ENCODE assay signal across 23 cellular contexts in genomic region chr3:149959443-149959842, GRCh38.
"Had no signal": no experiment of that assay in that cellular context is flagged by ENCODE, and none has a peak within 500 bp of the region (broad histone marks: within the 10 kb centered on the region; RNA-seq: fewer than 3 reads in every experiment).

No MANE protein-coding gene starts in this region.

- H3K4me1 ChIP-seq: parathyroid adenoma, prostate gland, upper lobe of right lung had no signal

- H2AFZ ChIP-seq: hepatocyte, parathyroid adenoma had no signal

- ATAC-seq: effector memory CD8-positive, alpha-beta T cell; foreskin keratinocyte; left colon; left ventricle myocardium superior; stimulated activated naive B cell treated with anti-CD40 and anti-IgM and Interleukin-4, amounts not matched to agents 10 μg/mL and 1 μg/mL and 100 μg/mL, for 72 hours; stimulated activated naive CD8-positive, alpha-beta T cell treated with anti-CD3 and anti-CD28 coated beads, Interleukin-15, amount 100 ng/mL, for 72 hours; upper lobe of right lung had no signal

- H3K9me3 ChIP-seq: esophagus squamous epithelium, prostate gland, right lobe of liver, testis, tibial nerve, upper lobe of right lung, vagina had no signal

- H3K4me3 ChIP-seq: esophagus squamous epithelium, hepatocyte, lung, prostate gland, right lobe of liver, skin epidermis, testis, tibial nerve, upper lobe of right lung, vagina had no signal

- H3K27me3 ChIP-seq: esophagus squamous epithelium, foreskin keratinocyte, hepatocyte, right lobe of liver, testis, tibial nerve, upper lobe of right lung, vagina had no signal

- H3K36me3 ChIP-seq: prostate gland, upper lobe of right lung, vagina had no signal

- DNase-seq: effector memory CD8-positive, alpha-beta T cell; esophagus squamous epithelium; foreskin keratinocyte; left colon; left ventricle myocardium superior; mesenchymal stem cell; naive B cell; occipital lobe; retina; right lobe of liver; stimulated activated CD4-positive, alpha-beta T cell treated with anti-CD3 and anti-CD28 coated beads, Interleukin-2, amount 100 ng/mL, for 24 hours; stimulated activated CD4-positive, alpha-beta T cell treated with anti-CD3 and anti-CD28 coated beads, Interleukin-4, amount 100 ng/mL, for 4 hours; stimulated activated naive B cell treated with anti-CD40 and anti-IgM and Interleukin-4, amounts not matched to agents 10 μg/mL and 1 μg/mL and 100 μg/mL, for 72 hours; stimulated activated naive CD8-positive, alpha-beta T cell treated with anti-CD3 and anti-CD28 coated beads, Interleukin-15, amount 100 ng/mL, for 72 hours; testis; upper lobe of right lung had no signal

- H3K4me2 ChIP-seq: hepatocyte had no signal

- H3K27ac ChIP-seq: esophagus squamous epithelium, foreskin keratinocyte, hepatocyte, parathyroid adenoma, prostate gland, right lobe of liver, skin epidermis, testis, tibial nerve, upper lobe of right lung, vagina had no signal

- H3K9ac ChIP-seq: parathyroid adenoma had no signal
